ENCODE assay signal across 8 cellular contexts in the genomic region with DNA sequence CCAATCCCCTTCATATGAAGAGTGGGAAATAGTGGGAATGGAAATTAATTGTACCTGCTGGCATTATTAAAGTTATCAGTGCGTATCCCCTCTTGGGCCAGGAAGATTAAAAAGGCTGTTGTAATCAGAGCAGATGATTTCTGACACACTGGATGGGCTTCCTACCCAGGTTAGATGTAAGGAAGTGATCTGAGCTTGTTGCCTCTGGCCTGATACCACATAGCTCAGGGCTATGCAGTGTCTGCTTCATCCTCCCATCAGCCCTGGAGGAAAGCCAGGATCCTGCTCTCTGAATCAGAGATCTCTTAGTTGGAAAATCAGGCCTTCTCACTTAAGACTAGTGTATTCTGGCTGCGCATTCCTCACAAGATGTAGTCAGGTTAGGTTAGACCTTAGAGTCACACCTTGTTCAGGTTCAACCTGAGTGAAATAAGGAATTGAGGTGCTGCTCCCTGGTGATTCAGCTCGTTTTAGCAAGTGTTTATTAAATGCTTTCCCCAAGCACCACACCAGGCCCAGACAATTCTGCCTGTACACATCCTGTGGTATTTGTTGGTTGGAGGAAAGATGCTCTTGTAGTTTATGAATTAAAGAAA.
A peak's percentile ranks its signal among the peaks of the same experiment; 100 is the strongest.
DNase-seq lines count a peak whose midpoint lies in the region; ATAC-seq and TF ChIP-seq lines count a peak whose summit lies in the region.
"Not testable (repeated sequence)": the region's sequence is repeated elsewhere in the genome, so short reads cannot be mapped to it uniquely, and the experiment has no call there.

No MANE protein-coding gene starts in this region.

- ATAC-seq in esophagus mucosa, result peak; percentile 85
- peak; percentile 63 for ATAC-seq in upper lobe of right lung

- H3K36me3 Mint-ChIP-seq in MCF 10A (ENCODE audit: insufficient read depth, unreplicated experiment), result not testable (repeated sequence)

- H3K4me1 Mint-ChIP-seq in MCF 10A (ENCODE audit: insufficient read depth, unreplicated experiment), result not testable (repeated sequence)

- not testable (repeated sequence) for H3K9me3 ChIP-seq in MG63, upper lobe of right lung

- BruUV-seq in MCF 10A (replicated peaks; lab: Mats Ljungman, UMichigan), result not testable (repeated sequence)

- intact Hi-C loops in MCF 10A (cut with micrococcal nuclease); upper lobe of right lung (cut with DNase I): not testable (repeated sequence)

- H3K27ac Mint-ChIP-seq in MCF 10A (ENCODE audit: low read depth, unreplicated experiment), result not testable (repeated sequence)

- not testable (repeated sequence) for H3K4me3 Mint-ChIP-seq in MCF 10A (ENCODE audit: unreplicated experiment)

- H3K27me3 Mint-ChIP-seq in MCF 10A (ENCODE audit: insufficient read depth, unreplicated experiment), result not testable (repeated sequence)

- not testable (repeated sequence) for H3K27ac ChIP-seq in upper lobe of right lung

- DNase-seq in HCEC 1CT (peak; percentile 4), MG63 (peak; percentile 51), SW480 (ENCODE audit: low spot score) (peak; percentile 0), MCF 10A (ENCODE audit: unreplicated experiment) (peak; percentile 3), fibroblast of the aortic adventitia (ENCODE audit: low read depth) (peak; percentile 0), kidney tubule cell (ENCODE audit: low spot score) (peak; percentile 37)
- not testable (repeated sequence) for DNase-seq in upper lobe of right lung

- H3K4me3 ChIP-seq in MG63; fibroblast of the aortic adventitia (ENCODE audit: low read depth, low read length); upper lobe of right lung: not testable (repeated sequence)

- CTCF ChIA-PET in MCF 10A (lab: Yijun Ruan, JAX), result not testable (repeated sequence)

- not testable (repeated sequence) for H3K27me3 ChIP-seq in MG63, upper lobe of right lung

- POLR2A ChIA-PET in MCF 10A (lab: Yijun Ruan, JAX), result not testable (repeated sequence)

- H3K9me3 Mint-ChIP-seq in MCF 10A (ENCODE audit: unreplicated experiment), result not testable (repeated sequence)

- not testable (repeated sequence) for H3K36me3 ChIP-seq in MG63, upper lobe of right lung

- not testable (repeated sequence) for H3K4me1 ChIP-seq in upper lobe of right lung

- TF ChIP-seq CTCF in MCF 10A (IDR thresholded peaks at IDR 0.05; ENCODE audit: unreplicated experiment); fibroblast of the aortic adventitia (IDR thresholded peaks at IDR 0.05; ENCODE audit: insufficient read depth, low read length); upper lobe of right lung (IDR thresholded peaks at IDR 0.05): not testable (repeated sequence)
